Comparison of ENCODE assay signal across 15 cellular contexts in the genomic region with DNA sequence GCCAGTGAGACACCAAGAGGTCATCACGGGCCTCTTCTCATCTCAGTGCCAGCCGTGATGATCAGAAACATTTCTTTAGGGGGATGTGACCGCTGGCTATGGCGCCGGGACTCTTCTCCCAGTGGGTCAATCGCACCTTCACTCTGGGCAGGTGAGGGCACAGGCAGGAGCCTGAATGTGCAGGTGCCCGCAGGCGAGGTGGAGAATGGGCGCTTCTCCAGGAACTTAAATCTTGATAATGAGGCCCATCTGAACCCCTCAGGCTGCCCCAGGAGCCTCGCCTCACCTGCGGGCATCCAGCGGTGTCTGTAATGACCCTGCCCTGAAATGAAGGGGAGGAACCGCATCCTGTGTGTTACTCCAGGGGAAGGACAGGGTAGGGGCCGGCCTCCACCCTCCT.
A peak's percentile ranks its signal among the peaks of the same experiment; 100 is the strongest.
DNase-seq lines count a peak whose midpoint lies in the region; ATAC-seq and TF ChIP-seq lines count a peak whose summit lies in the region.
"Had no signal": no experiment of that assay in that cellular context is flagged by ENCODE, and none has a peak within 500 bp of the region (broad histone marks: within the 10 kb centered on the region; RNA-seq: fewer than 3 reads in every experiment).

No MANE protein-coding gene starts in this region.

- 81 to 88% methylated on average over 14 of the region's 14 CpGs for WGBS in sigmoid colon, 2 donors

- peak overlapping the region; percentile 42 for H3K27ac Mint-ChIP-seq in nephron progenitor cell
- H3K27ac Mint-ChIP-seq: CD8-positive, alpha-beta memory T cell had no signal

- no peaks in the 10 kb centered on the region for H3K9me3 Mint-ChIP-seq in nephron progenitor cell
- H3K9me3 Mint-ChIP-seq: H9 had no signal

- H3K9ac ChIP-seq in BLaER1 treated with 17β-estradiol and CSF1 and Interleukin-3, amounts not matched to agents 10 nM and 100 nM = no peak overlapping the region

- H3K9me3 ChIP-seq in BLaER1 treated with 17β-estradiol and CSF1 and Interleukin-3, amounts not matched to agents 10 nM and 100 nM (replicated peaks in 1 of 11) = peaks cover 0 to 8% (median 0%) of the 10 kb centered on the region in 11 experiments; a peak in 5 of 22 replicates
- H3K9me3 ChIP-seq in sigmoid colon = no peaks in the 10 kb centered on the region
- H3K9me3 ChIP-seq: A549, BE2C, Caco-2 had no signal

- H3K27ac ChIP-seq in BLaER1 treated with 17β-estradiol and CSF1 and Interleukin-3, amounts not matched to agents 10 nM and 100 nM = no peak overlapping the region
- no peak overlapping the region for H3K27ac ChIP-seq in sigmoid colon
- H3K27ac ChIP-seq: A549 had no signal

- H3K4me2 ChIP-seq in BLaER1 treated with 17β-estradiol and CSF1 and Interleukin-3, amounts not matched to agents 10 nM and 100 nM = peak overlapping the region in 9 of 11 experiments; percentile 28 to 91 (median 76); a peak in 17 of 22 replicates
- H3K4me2 ChIP-seq: A549 had no signal

- no peak for ATAC-seq in GM19397 (IDR thresholded peaks at IDR 0.05; ENCODE audit: unreplicated experiment)
- ATAC-seq: A549 had no signal

- H4K20me1 ChIP-seq in BLaER1 treated with 17β-estradiol and CSF1 and Interleukin-3, amounts not matched to agents 10 nM and 100 nM = peaks cover 0 to 8% (median 0%) of the 10 kb centered on the region in 11 experiments; a peak in 2 of 22 replicates

- H3K36me3 Mint-ChIP-seq in nephron progenitor cell (ENCODE audit: low read depth) = no peaks in the 10 kb centered on the region
- H3K36me3 Mint-ChIP-seq: CD8-positive, alpha-beta memory T cell had no signal

- peaks cover 37% of the 10 kb centered on the region for H3K27me3 Mint-ChIP-seq in nephron progenitor cell (ENCODE audit: low read depth, poor library complexity)

- TF ChIP-seq POLR2A in sigmoid colon (IDR thresholded peaks at IDR 0.05) = no peak

- peaks cover 0 to 34% (median 26%) of the 10 kb centered on the region in 10 experiments; a peak in 15 of 20 replicates for H3K4me1 ChIP-seq in BLaER1 treated with 17β-estradiol and CSF1 and Interleukin-3, amounts not matched to agents 10 nM and 100 nM
- no peaks in the 10 kb centered on the region for H3K4me1 ChIP-seq in sigmoid colon
- H3K4me1 ChIP-seq: A549, BE2C, Caco-2 had no signal

- TF ChIP-seq CTCF in nephron progenitor cell (IDR thresholded peaks at IDR 0.05) (no peak), sigmoid colon (IDR thresholded peaks at IDR 0.05) (no peak)

- no peaks in the 10 kb centered on the region for H3K36me3 ChIP-seq in BLaER1 treated with 17β-estradiol and CSF1 and Interleukin-3, amounts not matched to agents 10 nM and 100 nM
- no peaks in the 10 kb centered on the region for H3K36me3 ChIP-seq in sigmoid colon
- H3K36me3 ChIP-seq: BE2C had no signal

- peaks cover 0 to 20% (median 0%) of the 10 kb centered on the region in 11 experiments; a peak in 8 of 22 replicates for H3K27me3 ChIP-seq in BLaER1 treated with 17β-estradiol and CSF1 and Interleukin-3, amounts not matched to agents 10 nM and 100 nM
- H3K27me3 ChIP-seq in sigmoid colon = peaks cover 0 to 6% (median 0%) of the 10 kb centered on the region in 3 donors
- H3K27me3 ChIP-seq: BE2C had no signal

- TF ChIP-seq EP300 in sigmoid colon (IDR thresholded peaks at IDR 0.05) = no peak

- no peak overlapping the region for H3K4me3 ChIP-seq in BLaER1 treated with 17β-estradiol and CSF1 and Interleukin-3, amounts not matched to agents 10 nM and 100 nM
- no peak overlapping the region for H3K4me3 ChIP-seq in sigmoid colon
- H3K4me3 ChIP-seq: A549 had no signal

- DNase-seq in NCI-H146 (lab: John Stamatoyannopoulos, UW) (peak; percentile 76), nephron progenitor cell (no peak), sigmoid colon (peak; percentile 27), SW480 (ENCODE audit: low spot score) (no peak), GM19240 (ENCODE audit: insufficient read length, low spot score) (no peak)
- DNase-seq: BE2C; CD8-positive, alpha-beta memory T cell; GF-D8; GOT3; H9; IMR-90 had no signal

- intact Hi-C loops in sigmoid colon (cut with DNase I) = no loop called here

- no peak overlapping the region for H3K4me3 Mint-ChIP-seq in nephron progenitor cell
- H3K4me3 Mint-ChIP-seq: CD8-positive, alpha-beta memory T cell; H9 had no signal

- H3K4me1 Mint-ChIP-seq in nephron progenitor cell = peaks cover 4% of the 10 kb centered on the region
- H3K4me1 Mint-ChIP-seq: CD8-positive, alpha-beta memory T cell; H9 had no signal

Comparison
In these comparisons a context has a peak if more than half of its experiments do, and no peak if none do; other contexts are left out.
1. DNase-seq: peak in NCI-H146 (single experiment) and sigmoid colon (single experiment); none in nephron progenitor cell (single experiment), SW480 (single experiment) and GM19240 (single experiment).